25 cellular contexts compared by ENCODE assay signal in the genomic region with DNA sequence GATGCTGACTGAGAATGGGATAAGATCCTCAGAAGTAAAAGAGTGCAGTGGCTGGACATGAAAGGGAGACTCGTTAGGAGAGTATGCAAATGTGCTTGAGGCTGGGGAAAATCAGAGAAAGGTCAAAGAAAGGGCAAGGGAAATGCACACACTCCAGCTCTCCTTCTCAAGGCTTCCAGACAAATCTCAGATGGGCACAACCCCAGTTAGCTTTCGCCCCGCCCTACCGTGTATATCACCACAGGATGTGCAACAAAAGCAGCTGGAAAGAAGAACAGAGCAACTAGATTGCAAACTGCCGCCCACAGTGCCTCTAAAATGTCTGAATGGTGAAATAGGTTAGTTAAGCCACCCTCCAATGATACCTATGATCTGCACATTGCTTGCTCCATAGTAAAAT.
DNase-seq lines count a peak whose midpoint lies in the region; ATAC-seq, FAIRE-seq and TF ChIP-seq lines count a peak whose summit lies in the region.
"Had no signal": no experiment of that assay in that cellular context is flagged by ENCODE, and none has a peak within 500 bp of the region (broad histone marks: within the 10 kb centered on the region; RNA-seq: fewer than 3 reads in every experiment).

No MANE protein-coding gene starts in this region.

- no peak overlapping the region for H2BK5ac ChIP-seq in trophoblast cell (ENCODE audit: low read depth, low read length, poor library complexity)

- H3K4me1 Mint-ChIP-seq in activated naive CD4-positive, alpha-beta T cell treated with anti-CD3 and anti-CD28 coated beads, Interleukin-2, amount 10 ng/mL, durations not matched to agents 7 days and 5 days = peaks cover 17% of the 10 kb centered on the region
- H3K4me1 Mint-ChIP-seq: central memory CD8-positive, alpha-beta T cell had no signal

- H3K27ac ChIP-seq in GM12878 (ENCODE audit: control insufficient read depth, insufficient read depth) (no peak overlapping the region), trophoblast cell (ENCODE audit: low read depth, low read length) (no peak overlapping the region), RWPE1 (no peak overlapping the region)
- H3K27ac ChIP-seq: parathyroid adenoma, testis had no signal

- no peaks in the 10 kb centered on the region for H3K9me3 Mint-ChIP-seq in activated naive CD4-positive, alpha-beta T cell treated with anti-CD3 and anti-CD28 coated beads, Interleukin-2, amount 10 ng/mL, durations not matched to agents 7 days and 5 days
- H3K9me3 Mint-ChIP-seq: central memory CD8-positive, alpha-beta T cell had no signal

- intact Hi-C loops in GM12878 (cut with micrococcal nuclease; ENCODE audit: unreplicated experiment) = no loop called here

- H3K27me3 ChIP-seq in GM12878 (replicated peaks in 1 of 2; ENCODE audit: control insufficient read depth in 2 of 2, insufficient read depth in 2 of 2, low read length in 1 of 2) (no peaks in the 10 kb centered on the region), trophoblast cell (ENCODE audit: insufficient read depth, low read length) (no peaks in the 10 kb centered on the region)
- H3K27me3 ChIP-seq: testis had no signal

- H3K4me3 ChIP-seq in GM12878 = no peak overlapping the region
- no peak overlapping the region for H3K4me3 ChIP-seq in trophoblast cell (ENCODE audit: low read depth, low read length)
- H3K4me3 ChIP-seq: K562, testis had no signal

- H2BK12ac ChIP-seq in trophoblast cell (ENCODE audit: low read length) = no peak overlapping the region

- H3K14ac ChIP-seq in trophoblast cell (ENCODE audit: low read length) = no peak overlapping the region

- RAD21 ChIA-PET in GM12878 (lab: Charles Lee; ENCODE audit: unreplicated experiment) = no interaction called here

- H4K91ac ChIP-seq in trophoblast cell (ENCODE audit: low read depth, low read length) = no peak overlapping the region

- TF ChIP-seq POLR2A in GM12878 (IDR thresholded peaks at IDR 0.05; ENCODE audit: low read depth, low read length) = no peak

- H2AK5ac ChIP-seq in trophoblast cell (ENCODE audit: low read length) = no peak overlapping the region

- H3K23ac ChIP-seq in trophoblast cell (ENCODE audit: low read length) = no peak overlapping the region

- H3K79me2 ChIP-seq in GM12878 (ENCODE audit: control insufficient read depth, insufficient read depth, low read length) (no peaks in the 10 kb centered on the region), trophoblast cell (ENCODE audit: control insufficient read depth, insufficient read depth, low read length, poor library complexity) (no peaks in the 10 kb centered on the region)
- H3K79me2 ChIP-seq: parathyroid adenoma had no signal

- POLR2A ChIA-PET in GM12878 (lab: Charles Lee) (no interaction called here), RWPE1 (lab: Yijun Ruan, JAX; ENCODE audit: low non-redundant PET) (no interaction called here)

- no TSS peak for BruUV-seq in GM12878 (replicated peaks; lab: Mats Ljungman, UMichigan)

- H4K12ac ChIP-seq in trophoblast cell (ENCODE audit: low read depth, low read length) = no peak overlapping the region

- WGBS in GM12878 (ENCODE audit: insufficient coverage, insufficient replicate concordance, low lambda C conversion rate, missing lambda C conversion rate) = 1% methylated on average over 5 of the region's 5 CpGs
- WGBS in trophoblast cell (ENCODE audit: extremely low coverage, insufficient coverage, insufficient read length) = no CpG with 5 or more reads among the region's 5 CpGs

- H3K4me3 Mint-ChIP-seq in activated naive CD4-positive, alpha-beta T cell treated with anti-CD3 and anti-CD28 coated beads, Interleukin-2, amount 10 ng/mL, durations not matched to agents 7 days and 5 days = no peak overlapping the region
- H3K4me3 Mint-ChIP-seq: CD4-positive, CD25-positive, alpha-beta regulatory T cell; central memory CD8-positive, alpha-beta T cell; naive thymus-derived CD8-positive, alpha-beta T cell had no signal

- H3K4me1 ChIP-seq in GM12878 (ENCODE audit: control insufficient read depth, insufficient read depth, low read length) = peaks cover 8% of the 10 kb centered on the region
- no peaks in the 10 kb centered on the region for H3K4me1 ChIP-seq in trophoblast cell (ENCODE audit: control insufficient read depth in 1 of 2, insufficient read depth in 2 of 2, low read length in 2 of 2)
- H3K4me1 ChIP-seq: parathyroid adenoma, testis had no signal

- H3K18ac ChIP-seq in trophoblast cell (ENCODE audit: low read length) = no peak overlapping the region

- peak; percentile 21 for DNase-seq in activated naive CD4-positive, alpha-beta T cell treated with anti-CD3 and anti-CD28 coated beads, Interleukin-2, amount 10 ng/mL, durations not matched to agents 7 days and 5 days
- DNase-seq in activated naive CD4-positive, alpha-beta T cell treated with Interleukin-2 at 50 U/mL for 16 hours = no peak
- no peak for DNase-seq in GM12878 (ENCODE audit: low read depth, low spot score)
- DNase-seq in trophoblast cell = no peak
- no peak for DNase-seq in NCI-H526 treated with DMSO at 0.1 percent for 48 hours (lab: John Stamatoyannopoulos, UW)
- no peak for DNase-seq in GM19238 (ENCODE audit: insufficient read length, low spot score)
- no peak for DNase-seq in RWPE1 (ENCODE audit: low spot score)
- DNase-seq: activated CD4-positive, alpha-beta T cell treated with anti-CD3 and anti-CD28 coated beads for 1 hour; activated effector memory CD4-positive, alpha-beta T cell treated with Interleukin-2 at 50 U/mL for 16 hours; anterior cingulate cortex; GDM1; mesenchymal stem cell; MV-4-11; NCI-H187; NCI-H2227 treated with DMSO at 0.1 percent for 48 hours; testis had no signal

- no peak for FAIRE-seq in GM12878 (lab: Jason Lieb, UNC)
- FAIRE-seq: GM19239, K562, TTC549 had no signal

- H3K36me3 ChIP-seq in GM12878 (ENCODE audit: control insufficient read depth in 2 of 2, insufficient read depth in 2 of 2, low read length in 1 of 2) (no peaks in the 10 kb centered on the region), trophoblast cell (ENCODE audit: control insufficient read depth in 1 of 2, insufficient read depth in 2 of 2, low read length in 2 of 2) (no peaks in the 10 kb centered on the region)

- no peaks in the 10 kb centered on the region for H4K20me1 ChIP-seq in GM12878 (ENCODE audit: control insufficient read depth, insufficient read depth)

- H3K4me2 ChIP-seq in GM12878 (ENCODE audit: control insufficient read depth, insufficient read depth) = 0 out of 2 replicates have a peak overlapping the region, but pooled peaks have one; percentile 8
- no peak overlapping the region for H3K4me2 ChIP-seq in trophoblast cell (ENCODE audit: low read length)

- no peaks in the 10 kb centered on the region; the same call in 2 of the 3 replicates for H3K9me3 ChIP-seq in GM12878 (replicated peaks; ENCODE audit: control insufficient read depth, insufficient read depth, low read length)
- peaks cover 14% of the 10 kb centered on the region for H3K9me3 ChIP-seq in trophoblast cell (ENCODE audit: insufficient read depth, low read depth, low read length)
- H3K9me3 ChIP-seq: testis had no signal

- no peak overlapping the region for H3K9ac ChIP-seq in GM12878 (ENCODE audit: control insufficient read depth, insufficient read depth, low read length)
- peak overlapping the region; percentile 47 for H3K9ac ChIP-seq in trophoblast cell (ENCODE audit: low read length)
- H3K9ac ChIP-seq: parathyroid adenoma had no signal

- no peak for TF ChIP-seq CTCF in GM12878 (IDR thresholded peaks at IDR 0.05 in 2 of 3, conservative IDR thresholded peaks at IDR 0.05 in 1 of 3; ENCODE audit: control insufficient read depth in 2 of 3, extremely low read depth in 1 of 3, insufficient read depth in 1 of 3, low read depth in 3 of 3, low read length in 3 of 3)
- no peak for TF ChIP-seq CTCF in RWPE1 (conservative IDR thresholded peaks at IDR 0.05; ENCODE audit: low read depth)

- ATAC-seq in GM19351 (IDR thresholded peaks at IDR 0.05; ENCODE audit: unreplicated experiment) (peak; percentile 46), GM12878 (no peak)
- ATAC-seq: K562; naive thymus-derived CD8-positive, alpha-beta T cell; sciatic nerve had no signal

- no peak overlapping the region; the same call in 1 of the 2 replicates for H2AFZ ChIP-seq in GM12878 (ENCODE audit: control insufficient read depth, low read depth, low read length)
- H2AFZ ChIP-seq in trophoblast cell (ENCODE audit: insufficient read depth, low read length, poor library complexity) = no peak overlapping the region
- H2AFZ ChIP-seq: parathyroid adenoma had no signal

- SMC1A ChIA-PET in GM12878 (lab: Charles Lee; ENCODE audit: uncharacterized antibody, unreplicated experiment) = interaction anchor here (1.1 kb wide), 1 partner anchor 12 kb away, joined by 3 read pairs; no protein-coding TSS in a partner anchor

- in situ Hi-C loops in GM12878 (cut with MboI) = no loop called here

- no peak overlapping the region for H2BK120ac ChIP-seq in trophoblast cell (ENCODE audit: insufficient read depth, low read length, poor library complexity)

- no peak overlapping the region for H3K27ac Mint-ChIP-seq in activated naive CD4-positive, alpha-beta T cell treated with anti-CD3 and anti-CD28 coated beads, Interleukin-2, amount 10 ng/mL, durations not matched to agents 7 days and 5 days

- CTCF ChIA-PET in activated naive CD4-positive, alpha-beta T cell treated with anti-CD3 and anti-CD28 coated beads, Interleukin-2, amount 10 ng/mL, durations not matched to agents 7 days and 5 days (lab: Charles Lee) = no interaction called here
- CTCF ChIA-PET in GM12878 (lab: Yijun Ruan, JAX) (no interaction called here), RWPE1 (lab: Yijun Ruan, JAX) (no interaction called here)

- no peak for TF ChIP-seq EP300 in GM12878 (IDR thresholded peaks at IDR 0.05; ENCODE audit: borderline replicate concordance in 1 of 2, control insufficient read depth in 1 of 2, low read depth in 2 of 2, low read length in 2 of 2)

- no peaks in the 10 kb centered on the region for H3K36me3 Mint-ChIP-seq in activated naive CD4-positive, alpha-beta T cell treated with anti-CD3 and anti-CD28 coated beads, Interleukin-2, amount 10 ng/mL, durations not matched to agents 7 days and 5 days
- H3K36me3 Mint-ChIP-seq: CD4-positive, CD25-positive, alpha-beta regulatory T cell had no signal

- H4K8ac ChIP-seq in trophoblast cell (ENCODE audit: low read depth, low read length) = no peak overlapping the region

- no peaks in the 10 kb centered on the region for H3K79me1 ChIP-seq in trophoblast cell (ENCODE audit: low read length)

- no peak overlapping the region for H3K4ac ChIP-seq in trophoblast cell (ENCODE audit: low read depth, low read length)

- TF ChIP-seq RAD21 in GM12878 (IDR thresholded peaks at IDR 0.05; ENCODE audit: insufficient read depth, low read depth, low read length) = no peak

- H3K27me3 Mint-ChIP-seq in activated naive CD4-positive, alpha-beta T cell treated with anti-CD3 and anti-CD28 coated beads, Interleukin-2, amount 10 ng/mL, durations not matched to agents 7 days and 5 days = no peaks in the 10 kb centered on the region
- H3K27me3 Mint-ChIP-seq: CD4-positive, CD25-positive, alpha-beta regulatory T cell had no signal
